ENCODE assay signal across 20 cellular contexts in genomic region chr2:148642112-148642744, GRCh38. TPM values are rescaled to one million over a fixed set of nuclear protein-coding genes. Genes with fewer than 3 reads are reported as not detected.
DNase-seq lines count a peak whose midpoint lies in the region; TF ChIP-seq lines count a peak whose summit lies in the region.
"Had no signal": no experiment of that assay in that cellular context is flagged by ENCODE, and none has a peak within 500 bp of the region (broad histone marks: within the 10 kb centered on the region; RNA-seq: fewer than 3 reads in every experiment).

No MANE protein-coding gene starts in this region.

- no peaks in the 10 kb centered on the region for H3K9me3 Mint-ChIP-seq in activated naive CD4-positive, alpha-beta T cell treated with anti-CD3 and anti-CD28 coated beads, Interleukin-2, amount 50 U/mL, for 24 hours
- H3K9me3 Mint-ChIP-seq in brain (no peaks in the 10 kb centered on the region), neural crest cell (no peaks in the 10 kb centered on the region)

- H4K20me1 ChIP-seq in BLaER1 treated with 17β-estradiol and CSF1 and Interleukin-3, amounts not matched to agents 10 nM and 100 nM = peaks cover 7 to 20% (median 20%) of the 10 kb centered on the region in 11 experiments; a peak in 21 of 22 replicates

- H3K36me3 Mint-ChIP-seq in activated naive CD4-positive, alpha-beta T cell treated with anti-CD3 and anti-CD28 coated beads, Interleukin-2, amount 50 U/mL, for 24 hours = peaks cover 2% of the 10 kb centered on the region
- H3K36me3 Mint-ChIP-seq in brain = peaks cover 4% of the 10 kb centered on the region
- no peaks in the 10 kb centered on the region for H3K36me3 Mint-ChIP-seq in neural crest cell (ENCODE audit: low read depth)

- peaks cover 0 to 6% (median 5%) of the 10 kb centered on the region in 11 experiments; a peak in 6 of 22 replicates for H3K36me3 ChIP-seq in BLaER1 treated with 17β-estradiol and CSF1 and Interleukin-3, amounts not matched to agents 10 nM and 100 nM

- no peak overlapping the region for H3K4me3 Mint-ChIP-seq in activated naive CD4-positive, alpha-beta T cell treated with anti-CD3 and anti-CD28 coated beads, Interleukin-2, amount 50 U/mL, for 24 hours
- H3K4me3 Mint-ChIP-seq in brain = peak overlapping the region in 4 of 5 experiments; percentile 32 to 79 (median 34)
- H3K4me3 Mint-ChIP-seq in neural crest cell = peak overlapping the region; percentile 76

- peaks cover 0 to 10% (median 0%) of the 10 kb centered on the region in 11 experiments; a peak in 5 of 22 replicates for H3K27me3 ChIP-seq in BLaER1 treated with 17β-estradiol and CSF1 and Interleukin-3, amounts not matched to agents 10 nM and 100 nM

- DNase-seq in activated naive CD4-positive, alpha-beta T cell (lab: John Stamatoyannopoulos, UW) = no peak
- no peak for DNase-seq in neural crest cell (ENCODE audit: low read depth, low spot score)
- no peak for DNase-seq in stimulated activated CD4-positive, alpha-beta T cell treated with anti-CD3 and anti-CD28 coated beads, Interleukin-2, amount 100 ng/mL, for 48 hours
- no peak for DNase-seq in germinal center (ENCODE audit: low spot score)
- no peak for DNase-seq in LoVo (ENCODE audit: low spot score)
- DNase-seq: Caco-2; CD4-positive, alpha-beta memory T cell; DND-41; NCI-H1105; NCI-H2081; NCI-H2171; NCI-H345; NCI-H524; NCI-H774; Right ventricle myocardium superior had no signal

- H3K9me3 ChIP-seq in BLaER1 treated with 17β-estradiol and CSF1 and Interleukin-3, amounts not matched to agents 10 nM and 100 nM (replicated peaks in 1 of 11) = no peaks in the 10 kb centered on the region; a peak in 1 of 22 replicates
- H3K9me3 ChIP-seq: Caco-2 had no signal

- TF ChIP-seq CTCF in brain (conservative IDR thresholded peaks at IDR 0.05) (no peak), neural crest cell (conservative IDR thresholded peaks at IDR 0.05) (no peak)

- no peak overlapping the region for H3K4me3 ChIP-seq in BLaER1 treated with 17β-estradiol and CSF1 and Interleukin-3, amounts not matched to agents 10 nM and 100 nM
- H3K4me3 ChIP-seq: GM12878 had no signal

- no peak overlapping the region for H3K9ac ChIP-seq in BLaER1 treated with 17β-estradiol and CSF1 and Interleukin-3, amounts not matched to agents 10 nM and 100 nM

- peak overlapping the region in 8 of 11 experiments; percentile 87 to 98 (median 96); a peak in 12 of 22 replicates for H3K4me2 ChIP-seq in BLaER1 treated with 17β-estradiol and CSF1 and Interleukin-3, amounts not matched to agents 10 nM and 100 nM

- H3K4me1 Mint-ChIP-seq in activated naive CD4-positive, alpha-beta T cell treated with anti-CD3 and anti-CD28 coated beads, Interleukin-2, amount 50 U/mL, for 24 hours = peaks cover 18% of the 10 kb centered on the region
- H3K4me1 Mint-ChIP-seq in brain (peaks cover 33% of the 10 kb centered on the region), neural crest cell (peaks cover 18% of the 10 kb centered on the region)

- peaks cover 22 to 30% (median 26%) of the 10 kb centered on the region in 10 experiments for H3K4me1 ChIP-seq in BLaER1 treated with 17β-estradiol and CSF1 and Interleukin-3, amounts not matched to agents 10 nM and 100 nM
- H3K4me1 ChIP-seq: Caco-2 had no signal

- H3K27ac ChIP-seq in BLaER1 treated with 17β-estradiol and CSF1 and Interleukin-3, amounts not matched to agents 10 nM and 100 nM = peak overlapping the region in 2 of 11 experiments; percentile 53 to 95; a peak in 2 of 22 replicates

- H3K27me3 Mint-ChIP-seq in activated naive CD4-positive, alpha-beta T cell treated with anti-CD3 and anti-CD28 coated beads, Interleukin-2, amount 50 U/mL, for 24 hours = no peaks in the 10 kb centered on the region
- peaks cover 23% of the 10 kb centered on the region for H3K27me3 Mint-ChIP-seq in brain
- H3K27me3 Mint-ChIP-seq in neural crest cell (ENCODE audit: low read depth) = peaks cover 26% of the 10 kb centered on the region
- H3K27me3 Mint-ChIP-seq: B cell had no signal

- peak overlapping the region; percentile 46 for H3K27ac Mint-ChIP-seq in activated naive CD4-positive, alpha-beta T cell treated with anti-CD3 and anti-CD28 coated beads, Interleukin-2, amount 50 U/mL, for 24 hours
- H3K27ac Mint-ChIP-seq in brain (peak overlapping the region in 2 of 5 experiments; percentile 29 to 30), neural crest cell (ENCODE audit: unreplicated experiment) (no peak overlapping the region)

RNA-seq across cellular contexts. Expression of gene EPC2, which starts 2.3 kb away (rescaled TPM):
- 17.7 TPM for polyA plus RNA-seq in brain (ENCODE audit: insufficient read depth, low read depth, low replicate concordance)
- total RNA-seq in neural crest cell = 31.6 and 35.3 TPM in 2 replicates
